Comparison of ENCODE assay signal across 22 cellular contexts in genomic region chr5:54492196-54492595, GRCh38. TPM values are rescaled to one million over a fixed set of nuclear protein-coding genes. Genes with fewer than 3 reads are reported as not detected.
"Had no signal": no experiment of that assay in that cellular context is flagged by ENCODE, and none has a peak within 500 bp of the region (broad histone marks: within the 10 kb centered on the region; RNA-seq: fewer than 3 reads in every experiment).

No MANE protein-coding gene starts in this region.

- FAIRE-seq: colon had no signal

- H3K4me3 ChIP-seq: esophagus squamous epithelium, lung, mucosa of descending colon, ovary, sigmoid colon, stomach, testis, upper lobe of left lung had no signal

- H3K9me3 ChIP-seq: mucosa of descending colon, ovary, sigmoid colon, testis, upper lobe of left lung had no signal

- ATAC-seq: activated CD8-positive, alpha-beta memory T cell treated with anti-CD3 and anti-CD28 coated beads, Interleukin-2, amount 10 ng/mL, durations not matched to agents 7 days and 5 days; foreskin keratinocyte; mucosa of descending colon; naive thymus-derived CD4-positive, alpha-beta T cell had no signal

- H3K4me1 ChIP-seq: foreskin keratinocyte, sigmoid colon, stomach, testis had no signal

- DNase-seq: activated CD4-positive, alpha-beta T cell treated with anti-CD3 and anti-CD28 coated beads for 1 hour; activated CD4-positive, alpha-beta T cell treated with anti-CD3 and anti-CD28 coated beads, Interleukin-2, amount 50 U/mL, for 48 hours; activated CD8-positive, alpha-beta memory T cell treated with anti-CD3 and anti-CD28 coated beads, Interleukin-2, amount 10 ng/mL, durations not matched to agents 7 days and 5 days; activated effector memory CD4-positive, alpha-beta T cell treated with Interleukin-2 at 50 U/mL for 16 hours; activated naive CD4-positive, alpha-beta T cell treated with anti-CD3 and anti-CD28 coated beads, Interleukin-2, amount 50 U/mL, for 16 hours; activated T-cell treated with anti-CD3 and anti-CD28 coated beads, Interleukin-2, amount 50 U/mL, for 24 hours; esophagus squamous epithelium; foreskin keratinocyte; mucosa of descending colon; naive thymus-derived CD4-positive, alpha-beta T cell; ovary; sigmoid colon; stimulated activated CD4-positive, alpha-beta T cell treated with anti-CD3 and anti-CD28 coated beads, Interleukin-1b, Interleukin-23, amount 100 ng/mL, for 48 hours; stomach; T-helper 1 cell; T1000; testis; upper lobe of left lung had no signal

- H3K27me3 ChIP-seq: ovary, sigmoid colon, testis, upper lobe of left lung had no signal

- H3K36me3 ChIP-seq: esophagus squamous epithelium, ovary, sigmoid colon, stomach, upper lobe of left lung had no signal

- H3K27ac ChIP-seq: esophagus squamous epithelium, foreskin keratinocyte, ovary, sigmoid colon, stomach, testis, upper lobe of left lung, VCaP had no signal

RNA-seq across cellular contexts. Expression of gene HSPB3, which starts 36.7 kb away (rescaled TPM):
- total RNA-seq: activated CD8-positive, alpha-beta memory T cell treated with anti-CD3 and anti-CD28 coated beads, Interleukin-2, amount 10 ng/mL, durations not matched to agents 7 days and 5 days; foreskin keratinocyte; naive thymus-derived CD4-positive, alpha-beta T cell; pulmonary artery endothelial cell had no signal
- polyA plus RNA-seq: foreskin keratinocyte; naive thymus-derived CD4-positive, alpha-beta T cell had no signal
